ENCODE assay signal across 4 cellular contexts in genomic region chr17:65910836-65911235, GRCh38.
TF ChIP-seq lines count a peak whose summit lies in the region.

No MANE protein-coding gene starts in this region.

TF ChIP-seq in HepG2, 621 proteins besides CTCF, POLR2A, EP300 and RAD21:
- TF ChIP-seq ZNF292 (CRISPR knock-in tag; IDR thresholded peaks at IDR 0.05; ENCODE audit: borderline replicate concordance, low read depth) (no peak), ZFP1 (CRISPR knock-in tag; IDR thresholded peaks at IDR 0.05) (peak; percentile 78; the same call in 1 of the 2 replicates)
TF ChIP-seq in HepG2: peak in this region for 1.

TF ChIP-seq in HCT116, 20 proteins besides CTCF, POLR2A, EP300 and RAD21:
- TF ChIP-seq EZH2phosphoT487 (IDR thresholded peaks at IDR 0.05; ENCODE audit: borderline replicate concordance) (no peak), FOSL1 (IDR thresholded peaks at IDR 0.05; ENCODE audit: low read depth) (no peak), POLR2AphosphoS5 (IDR thresholded peaks at IDR 0.05; ENCODE audit: low read depth, low read length) (no peak), ZNF274 (IDR thresholded peaks at IDR 0.05; ENCODE audit: low read depth, low read length) (peak; percentile 33; the same call in 1 of the 2 replicates)

TF ChIP-seq in HEK293, 187 proteins besides CTCF, POLR2A, EP300 and RAD21:
- no peak for TF ChIP-seq ZNF423 (tag by site-specific recombination; IDR thresholded peaks at IDR 0.05)
- TF ChIP-seq ZNF701 (tag by site-specific recombination; IDR thresholded peaks at IDR 0.05) = no peak
- peak; percentile 34 for TF ChIP-seq SETDB1 (IDR thresholded peaks at IDR 0.05; ENCODE audit: insufficient read length, low read length)
- TF ChIP-seq ZNF10 (tag by site-specific recombination; IDR thresholded peaks at IDR 0.05) = no peak
- TF ChIP-seq KLF17 (tag by site-specific recombination; IDR thresholded peaks at IDR 0.05) = no peak
- no peak for TF ChIP-seq ZNF571 (tag by site-specific recombination; IDR thresholded peaks at IDR 0.05)
TF ChIP-seq in HEK293: peak in this region for 1.

TF ChIP-seq in K562, 482 proteins besides CTCF, POLR2A, EP300 and RAD21:
- peak; percentile 88 for TF ChIP-seq ZFP1 (CRISPR knock-in tag; IDR thresholded peaks at IDR 0.05)
- TF ChIP-seq MCM7 (IDR thresholded peaks at IDR 0.05) = no peak
- TF ChIP-seq NFE2 (IDR thresholded peaks at IDR 0.05; ENCODE audit: low read depth) = no peak
